Comparison of ENCODE assay signal across 18 cellular contexts in the genomic region with DNA sequence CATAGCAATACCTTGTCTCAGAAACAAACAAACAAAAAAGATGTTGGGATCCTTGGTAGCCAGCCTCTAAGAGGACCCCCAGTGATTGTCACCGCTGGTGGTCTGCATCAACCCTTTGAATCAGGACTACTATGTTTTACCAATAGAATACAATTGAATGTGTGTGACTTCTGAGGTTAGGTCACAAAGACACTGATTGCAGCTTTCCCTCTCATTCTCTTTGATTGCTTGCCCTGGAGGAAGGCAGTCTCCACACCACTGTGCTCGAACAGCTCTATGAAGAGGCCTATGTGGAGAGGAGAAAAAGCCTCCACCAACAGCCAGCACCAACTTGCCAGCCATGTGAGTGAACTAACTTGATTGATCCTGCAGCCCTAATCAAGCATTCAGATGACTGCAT. TPM values are rescaled to one million over a fixed set of nuclear protein-coding genes. Genes with fewer than 3 reads are reported as not detected.
A peak's percentile ranks its signal among the peaks of the same experiment; 100 is the strongest.
DNase-seq lines count a peak whose midpoint lies in the region; ATAC-seq and TF ChIP-seq lines count a peak whose summit lies in the region.
"Had no signal": no experiment of that assay in that cellular context is flagged by ENCODE, and none has a peak within 500 bp of the region (broad histone marks: within the 10 kb centered on the region; RNA-seq: fewer than 3 reads in every experiment).

No MANE protein-coding gene starts in this region.

- H3K9ac ChIP-seq in neural progenitor cell: no peak overlapping the region
- H3K9ac ChIP-seq: KMS-11 had no signal

- peaks cover 31% of the 10 kb centered on the region for H3K4me1 ChIP-seq in CD4-positive, CD25-positive, alpha-beta regulatory T cell (ENCODE audit: control insufficient read depth, insufficient read depth, low read length, poor library complexity, severe bottlenecking)
- H3K4me1 ChIP-seq in neural progenitor cell (peaks cover 10% of the 10 kb centered on the region), tibial artery (peaks cover 0 to 7% (median 2%) of the 10 kb centered on the region in 4 donors)

- no peaks in the 10 kb centered on the region for H3K36me3 ChIP-seq in CD4-positive, CD25-positive, alpha-beta regulatory T cell (ENCODE audit: control insufficient read depth, insufficient read depth, low read length)
- H3K36me3 ChIP-seq in neural progenitor cell (no peaks in the 10 kb centered on the region), tibial artery (no peaks in the 10 kb centered on the region)

- peaks cover 23% of the 10 kb centered on the region for H3K27me3 Mint-ChIP-seq in CD4-positive, CD25-positive, alpha-beta regulatory T cell
- peaks cover 10% of the 10 kb centered on the region for H3K27me3 Mint-ChIP-seq in brain
- H3K27me3 Mint-ChIP-seq in neural progenitor cell (ENCODE audit: insufficient read depth, low read depth): peaks cover 2% of the 10 kb centered on the region

- no peaks in the 10 kb centered on the region for H3K27me3 ChIP-seq in CD4-positive, CD25-positive, alpha-beta regulatory T cell (ENCODE audit: control insufficient read depth, insufficient read depth, low read length)
- H3K27me3 ChIP-seq in neural progenitor cell (no peaks in the 10 kb centered on the region), tibial artery (no peaks in the 10 kb centered on the region)
- H3K27me3 ChIP-seq: SJSA1 had no signal

- H3K9me3 ChIP-seq in CD4-positive, CD25-positive, alpha-beta regulatory T cell (ENCODE audit: control insufficient read depth in 2 of 2, low read length in 2 of 2): no peaks in the 10 kb centered on the region
- no peaks in the 10 kb centered on the region for H3K9me3 ChIP-seq in neural progenitor cell (ENCODE audit: low read depth)
- no peaks in the 10 kb centered on the region for H3K9me3 ChIP-seq in tibial artery
- H3K9me3 ChIP-seq: SJSA1 had no signal

- H3F3A ChIP-seq in neural progenitor cell (ENCODE audit: low read depth): peaks cover 52% of the 10 kb centered on the region

- H4K20me1 ChIP-seq in neural progenitor cell (ENCODE audit: low read depth): peaks cover 2% of the 10 kb centered on the region

- H3K36me3 Mint-ChIP-seq in CD4-positive, CD25-positive, alpha-beta regulatory T cell: no peaks in the 10 kb centered on the region
- H3K36me3 Mint-ChIP-seq in brain: peaks cover 17% of the 10 kb centered on the region
- peaks cover 2% of the 10 kb centered on the region for H3K36me3 Mint-ChIP-seq in neural progenitor cell

- peaks cover 11 to 33% (median 21%) of the 10 kb centered on the region in 4 donors for H3K4me1 Mint-ChIP-seq in CD4-positive, CD25-positive, alpha-beta regulatory T cell
- H3K4me1 Mint-ChIP-seq in brain: peaks cover 26% of the 10 kb centered on the region
- H3K4me1 Mint-ChIP-seq in neural progenitor cell: peaks cover 33% of the 10 kb centered on the region

- no peak overlapping the region for H3K4me3 ChIP-seq in CD4-positive, CD25-positive, alpha-beta regulatory T cell (ENCODE audit: low read depth, low read length)
- no peak overlapping the region for H3K4me3 ChIP-seq in neural progenitor cell
- H3K4me3 ChIP-seq in tibial artery: no peak overlapping the region
- H3K4me3 ChIP-seq: PC-9, SJSA1 had no signal

- H3K27ac ChIP-seq in CD4-positive, CD25-positive, alpha-beta regulatory T cell (ENCODE audit: insufficient read depth, low read length, poor library complexity, severe bottlenecking): no peak overlapping the region
- H3K27ac ChIP-seq in neural progenitor cell (peak overlapping the region; percentile 20), tibial artery (no peak overlapping the region)
- H3K27ac ChIP-seq: KMS-11, PC-9, SJSA1 had no signal

- peak overlapping the region in 3 of 4 donors; percentile 19 to 79 (median 67) for H3K4me3 Mint-ChIP-seq in CD4-positive, CD25-positive, alpha-beta regulatory T cell
- H3K4me3 Mint-ChIP-seq in brain (peak overlapping the region in 3 of 5 experiments; percentile 19 to 62 (median 56)), neural progenitor cell (no peak overlapping the region)

- DNase-seq in CD4-positive, CD25-positive, alpha-beta regulatory T cell: no peak
- DNase-seq in ELF-1 (ENCODE audit: low read depth, low spot score) (peak; percentile 73), neural progenitor cell (ENCODE audit: low spot score) (peak; percentile 33), NCI-H524 (lab: John Stamatoyannopoulos, UW) (no peak), tibial artery (no peak), NK-92 (lab: John Stamatoyannopoulos, UW; ENCODE audit: unreplicated experiment) (no peak), DMS53 (lab: John Stamatoyannopoulos, UW) (no peak)
- DNase-seq: AML-193, DMS79 treated with DMSO at 0.1 percent for 48 hours, GF-D8, NCI-H1048, NCI-H1436 treated with DMSO at 0.1 percent for 48 hours, NCI-H2081, NCI-H82, PC-9 had no signal

- H3K9me3 Mint-ChIP-seq in CD4-positive, CD25-positive, alpha-beta regulatory T cell: no peaks in the 10 kb centered on the region
- no peaks in the 10 kb centered on the region for H3K9me3 Mint-ChIP-seq in brain
- H3K9me3 Mint-ChIP-seq in neural progenitor cell: no peaks in the 10 kb centered on the region

- intact Hi-C loops in tibial artery (cut with DNase I; ENCODE audit: low total_unique reads): loop anchor here (5.0 kb wide), 1 partner anchor 174 kb away; no protein-coding TSS in a partner anchor

- peak overlapping the region in 1 of 3 donors; percentile 63 for H3K27ac Mint-ChIP-seq in CD4-positive, CD25-positive, alpha-beta regulatory T cell
- peak overlapping the region in 3 of 5 experiments; percentile 49 to 61 (median 51) for H3K27ac Mint-ChIP-seq in brain
- H3K27ac Mint-ChIP-seq in neural progenitor cell: peak overlapping the region; percentile 12

- peak overlapping the region; percentile 45 for H2AFZ ChIP-seq in neural progenitor cell (replicated peaks)
- H2AFZ ChIP-seq: PC-9 had no signal

- H3K79me2 ChIP-seq in neural progenitor cell (ENCODE audit: low read depth): peaks cover 14% of the 10 kb centered on the region

- TF ChIP-seq CTCF in brain (conservative IDR thresholded peaks at IDR 0.05) (no peak), neural progenitor cell (IDR thresholded peaks at IDR 0.05) (no peak), tibial artery (IDR thresholded peaks at IDR 0.05) (no peak)

- H3K4me2 ChIP-seq in neural progenitor cell: no peak overlapping the region
- H3K4me2 ChIP-seq: KMS-11 had no signal

- no peak for ATAC-seq in CD4-positive, CD25-positive, alpha-beta regulatory T cell (ENCODE audit: low read depth in 2 of 2)

RNA-seq across cellular contexts. Expression of gene SMIM14, which starts 2.8 kb away (rescaled TPM):
- 5.2 TPM for total RNA-seq in CD4-positive, CD25-positive, alpha-beta regulatory T cell
- polyA plus RNA-seq in CD4-positive, CD25-positive, alpha-beta regulatory T cell: 10 to 100 TPM; 19.4 to 28.6 (median 22.6) TPM
- 77.0 TPM for polyA plus RNA-seq in brain (ENCODE audit: insufficient read depth, low read depth, low replicate concordance)
- 43.5 and 91.0 TPM in 2 replicates for total RNA-seq in neural progenitor cell (ENCODE audit: low replicate concordance)

RNA-seq across cellular contexts. Expression of gene UBE2K, which starts 56.5 kb away (rescaled TPM):
- total RNA-seq in CD4-positive, CD25-positive, alpha-beta regulatory T cell: 56.0 TPM
- 10 to 100 TPM; 67.6 to 96.6 (median 74.1) TPM for polyA plus RNA-seq in CD4-positive, CD25-positive, alpha-beta regulatory T cell
- 46.1 TPM for polyA plus RNA-seq in brain (ENCODE audit: insufficient read depth, low read depth, low replicate concordance)
- total RNA-seq in neural progenitor cell (ENCODE audit: low replicate concordance): 36.6 and 61.8 TPM in 2 replicates

Comparison
In these comparisons a context has a peak if more than half of its experiments do, and no peak if none do; other contexts are left out.
1. DNase-seq: peak in ELF-1 (single experiment) and neural progenitor cell (single experiment); none in CD4-positive, CD25-positive, alpha-beta regulatory T cell (0 of 3), NCI-H524 (0 of 2), tibial artery (0 of 2), NK-92 (single experiment) and DMS53 (single experiment).